Comparison of ENCODE assay signal across 2 cellular contexts in the genomic region with DNA sequence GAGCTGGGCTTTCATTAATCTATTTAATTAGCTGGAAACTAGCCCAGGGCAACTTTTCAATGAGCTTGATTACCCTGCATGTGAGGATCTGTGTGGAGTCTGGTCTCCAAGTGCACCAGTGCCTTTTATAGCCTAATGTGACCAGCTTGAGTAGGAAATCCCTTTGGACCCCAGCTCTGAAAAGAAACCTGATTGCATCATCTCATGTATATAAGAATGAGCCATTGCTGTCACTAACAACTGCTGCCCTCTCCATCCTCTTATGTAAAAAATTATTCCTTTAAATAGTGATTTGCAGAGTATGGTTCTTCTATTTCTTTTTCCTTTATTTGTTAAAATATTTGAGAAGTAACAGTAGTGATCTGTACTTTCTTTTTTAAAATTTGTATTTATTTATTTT.
TF ChIP-seq lines count a peak whose summit lies in the region.

No MANE protein-coding gene starts in this region.

TF ChIP-seq in HepG2, 621 proteins besides CTCF, POLR2A, EP300 and RAD21:
- no peak for TF ChIP-seq ISX (CRISPR knock-in tag; conservative IDR thresholded peaks at IDR 0.05)
- TF ChIP-seq CEBPG (CRISPR knock-in tag; IDR thresholded peaks at IDR 0.05), result peak; percentile 17; the same call in 1 of the 2 replicates
- TF ChIP-seq CEBPB (IDR thresholded peaks at IDR 0.05; ENCODE audit: borderline replicate concordance, low read depth, low read length), result peak; percentile 47; the same call in 1 of the 2 replicates
- no peak for TF ChIP-seq ZNF12 (CRISPR knock-in tag; IDR thresholded peaks at IDR 0.05)
- TF ChIP-seq ZBED4 (CRISPR knock-in tag; IDR thresholded peaks at IDR 0.05; ENCODE audit: borderline replicate concordance), result no peak

TF ChIP-seq in H1, 55 proteins besides CTCF, POLR2A, EP300 and RAD21:
- TF ChIP-seq GABPA (IDR thresholded peaks at IDR 0.05; ENCODE audit: borderline replicate concordance, insufficient read depth, low read length) (no peak), CEBPB (IDR thresholded peaks at IDR 0.05; ENCODE audit: low read depth, low read length) (peak; percentile 65; the same call in 1 of the 2 replicates), TAF1 (IDR thresholded peaks at IDR 0.05; ENCODE audit: low read depth, low read length) (no peak)
- TF ChIP-seq, protein P1, sequence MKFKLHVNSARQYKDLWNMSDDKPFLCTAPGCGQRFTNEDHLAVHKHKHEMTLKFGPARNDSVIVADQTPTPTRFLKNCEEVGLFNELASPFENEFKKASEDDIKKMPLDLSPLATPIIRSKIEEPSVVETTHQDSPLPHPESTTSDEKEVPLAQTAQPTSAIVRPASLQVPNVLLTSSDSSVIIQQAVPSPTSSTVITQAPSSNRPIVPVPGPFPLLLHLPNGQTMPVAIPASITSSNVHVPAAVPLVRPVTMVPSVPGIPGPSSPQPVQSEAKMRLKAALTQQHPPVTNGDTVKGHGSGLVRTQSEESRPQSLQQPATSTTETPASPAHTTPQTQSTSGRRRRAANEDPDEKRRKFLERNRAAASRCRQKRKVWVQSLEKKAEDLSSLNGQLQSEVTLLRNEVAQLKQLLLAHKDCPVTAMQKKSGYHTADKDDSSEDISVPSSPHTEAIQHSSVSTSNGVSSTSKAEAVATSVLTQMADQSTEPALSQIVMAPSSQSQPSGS (IDR thresholded peaks at IDR 0.05; ENCODE audit: low read length), result no peak
TF ChIP-seq in H1: peak in this region for 1.
